1 cellular context compared by ENCODE assay signal in genomic region chr22:36898690-36899089, GRCh38.
TF ChIP-seq lines count a peak whose summit lies in the region.

No MANE protein-coding gene starts in this region.

TF ChIP-seq in WTC11, 78 proteins besides CTCF, POLR2A, EP300 and RAD21 (continued from another document):
- TF ChIP-seq HMGXB4 (CRISPR knock-in tag; IDR thresholded peaks at IDR 0.05) (no peak), ZNF425 (CRISPR knock-in tag; conservative IDR thresholded peaks at IDR 0.05) (no peak), NR2C2 (CRISPR knock-in tag; IDR thresholded peaks at IDR 0.05) (no peak), ZNF416 (CRISPR knock-in tag; IDR thresholded peaks at IDR 0.05) (no peak), FOXP1 (CRISPR knock-in tag; IDR thresholded peaks at IDR 0.05; ENCODE audit: borderline replicate concordance) (no peak)
